ENCODE assay signal across 13 cellular contexts in the genomic region with DNA sequence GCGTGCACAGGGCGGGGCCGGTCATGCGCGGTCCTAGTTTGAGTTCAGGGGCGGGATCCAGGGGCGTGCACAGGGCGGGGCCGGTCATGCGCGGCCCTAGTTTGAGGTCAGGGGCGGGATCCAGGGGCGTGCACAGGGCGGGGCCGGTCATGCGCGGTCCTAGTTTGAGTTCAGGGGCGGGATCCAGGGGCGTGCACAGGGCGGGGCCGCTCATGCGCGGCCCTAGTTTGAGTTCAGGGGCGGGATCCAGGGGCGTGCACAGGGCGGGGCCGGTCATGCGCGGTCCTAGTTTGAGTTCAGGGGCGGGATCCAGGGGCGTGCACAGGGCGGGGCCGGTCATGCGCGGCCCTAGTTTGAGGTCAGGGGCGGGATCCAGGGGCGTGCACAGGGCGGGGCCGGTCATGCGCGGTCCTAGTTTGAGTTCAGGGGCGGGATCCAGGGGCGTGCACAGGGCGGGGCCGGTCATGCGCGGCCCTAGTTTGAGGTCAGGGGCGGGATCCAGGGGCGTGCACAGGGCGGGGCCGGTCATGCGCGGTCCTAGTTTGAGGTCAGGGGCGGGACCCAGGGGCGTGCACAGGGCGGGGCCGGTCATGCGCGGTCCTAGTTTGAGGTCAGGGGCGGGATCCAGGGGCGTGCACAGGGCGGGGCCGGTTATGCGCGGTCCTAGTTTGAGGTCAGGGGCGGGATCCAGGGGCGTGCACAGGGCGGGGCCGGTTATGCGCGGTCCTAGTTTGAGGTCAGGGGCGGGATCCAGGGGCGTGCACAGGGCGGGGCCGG. TPM values are rescaled to one million over a fixed set of nuclear protein-coding genes. Genes with fewer than 3 reads are reported as not detected.
DNase-seq lines count a peak whose midpoint lies in the region; ATAC-seq and TF ChIP-seq lines count a peak whose summit lies in the region.
"Not testable (repeated sequence)": the region's sequence is repeated elsewhere in the genome, so short reads cannot be mapped to it uniquely, and the experiment has no call there.
"Had no signal": no experiment of that assay in that cellular context is flagged by ENCODE, and none has a peak within 500 bp of the region (broad histone marks: within the 10 kb centered on the region; RNA-seq: fewer than 3 reads in every experiment).

No MANE protein-coding gene starts in this region.

- CTCF ChIA-PET in T-cell (lab: Charles Lee); activated CD8-positive, alpha-beta T cell treated with anti-CD3 and anti-CD28 coated beads, Interleukin-2, amount 10 ng/mL, durations not matched to agents 7 days and 5 days (lab: Charles Lee): not testable (repeated sequence)

- intact Hi-C loops in sigmoid colon (cut with DNase I); aorta (cut with DNase I): not testable (repeated sequence)

- H3K4me1 Mint-ChIP-seq in T-cell, result peaks cover 7 to 17% (median 10%) of the 10 kb centered on the region in 3 donors
- peaks cover 12% of the 10 kb centered on the region for H3K4me1 Mint-ChIP-seq in activated CD8-positive, alpha-beta T cell treated with anti-CD3 and anti-CD28 coated beads, Interleukin-2, amount 10 ng/mL, durations not matched to agents 7 days and 5 days (ENCODE audit: low read depth)

- not testable (repeated sequence) for H3K27me3 ChIP-seq in ectodermal cell (ENCODE audit: control insufficient read depth, insufficient read depth, low read length, poor library complexity, severe bottlenecking); liver (ENCODE audit: control insufficient read depth in 4 of 4, insufficient read depth in 4 of 4, low read length in 3 of 4); sigmoid colon; aorta (ENCODE audit: control insufficient read depth in 1 of 2, insufficient read depth in 2 of 2, low read length in 1 of 2)

- not testable (repeated sequence) for H3K27ac ChIP-seq in ectodermal cell (ENCODE audit: insufficient read depth, low read depth, low read length, poor library complexity, severe bottlenecking); liver (ENCODE audit: low read depth in 1 of 2, low read length in 2 of 2); aorta (ENCODE audit: low read depth in 1 of 2, low read length in 2 of 2)
- peak overlapping the region in 1 of 4 donors; percentile 61 for H3K27ac ChIP-seq in sigmoid colon

- not testable (repeated sequence) for H3K36me3 Mint-ChIP-seq in T-cell; activated CD8-positive, alpha-beta T cell treated with anti-CD3 and anti-CD28 coated beads, Interleukin-2, amount 10 ng/mL, durations not matched to agents 7 days and 5 days (ENCODE audit: low read depth)

- H3K9me3 Mint-ChIP-seq in T-cell; activated CD8-positive, alpha-beta T cell treated with anti-CD3 and anti-CD28 coated beads, Interleukin-2, amount 10 ng/mL, durations not matched to agents 7 days and 5 days (ENCODE audit: insufficient read depth): not testable (repeated sequence)

- not testable (repeated sequence) for ATAC-seq in T-cell (replicated peaks in 1 of 4); activated CD8-positive, alpha-beta T cell treated with anti-CD3 and anti-CD28 coated beads, Interleukin-2, amount 10 ng/mL, durations not matched to agents 7 days and 5 days; aorta (ENCODE audit: low FRiP score)

- H3K4me3 ChIP-seq in ectodermal cell (ENCODE audit: insufficient read depth, low read depth, low read length) (peak overlapping the region; percentile 47), liver (ENCODE audit: low read depth in 1 of 3, low read length in 3 of 3) (peak overlapping the region in 1 of 3 donors; percentile 45), sigmoid colon (peak overlapping the region in 3 of 4 donors; percentile 38 to 50 (median 47))
- not testable (repeated sequence) for H3K4me3 ChIP-seq in aorta (ENCODE audit: low read length in 2 of 2)

- H3K4me1 ChIP-seq in ectodermal cell (ENCODE audit: control insufficient read depth, insufficient read depth, low read length); liver (ENCODE audit: control insufficient read depth in 4 of 4, insufficient read depth in 4 of 4, low read length in 3 of 4); aorta (ENCODE audit: control insufficient read depth in 1 of 2, insufficient read depth in 2 of 2, low read length in 2 of 2): not testable (repeated sequence)
- peaks cover 0 to 11% (median 8%) of the 10 kb centered on the region in 4 donors for H3K4me1 ChIP-seq in sigmoid colon

- peak overlapping the region; percentile 87 to 89 for H3K27ac Mint-ChIP-seq in T-cell
- peak overlapping the region; percentile 84 for H3K27ac Mint-ChIP-seq in activated CD8-positive, alpha-beta T cell treated with anti-CD3 and anti-CD28 coated beads, Interleukin-2, amount 10 ng/mL, durations not matched to agents 7 days and 5 days

- TF ChIP-seq RAD21 in liver (IDR thresholded peaks at IDR 0.05), result not testable (repeated sequence)

- DNase-seq in T-cell (peak in 33 of 34 experiments; percentile 28 to 89 (median 65)), aorta (peak; percentile 44 to 81)
- peak; percentile 70 for DNase-seq in activated CD8-positive, alpha-beta T cell treated with anti-CD3 and anti-CD28 coated beads, Interleukin-2, amount 10 ng/mL, durations not matched to agents 7 days and 5 days
- DNase-seq in activated naive CD4-positive, alpha-beta T cell treated with Interleukin-2 at 50 U/mL for 16 hours, result peak; percentile 77
- DNase-seq in sigmoid colon, result not testable (repeated sequence)
- peak; percentile 27 to 42 for DNase-seq in stimulated activated CD8-positive, alpha-beta memory T cell treated with anti-CD3 and anti-CD28 coated beads, Interleukin-15, amount 100 ng/mL, for 48 hours (ENCODE audit: low read depth in 2 of 2)

- H3K36me3 ChIP-seq in ectodermal cell (ENCODE audit: control insufficient read depth, insufficient read depth, low read length); liver (ENCODE audit: control insufficient read depth in 4 of 4, insufficient read depth in 3 of 4, low read depth in 1 of 4, low read length in 3 of 4); sigmoid colon; aorta (ENCODE audit: control insufficient read depth in 1 of 2, insufficient read depth in 2 of 2, low read length in 1 of 2): not testable (repeated sequence)

- not testable (repeated sequence) for TF ChIP-seq POLR2A in sigmoid colon (IDR thresholded peaks at IDR 0.05)

- not testable (repeated sequence) for H3K9ac ChIP-seq in liver (ENCODE audit: low read depth in 1 of 2, low read length in 2 of 2)

- TF ChIP-seq CTCF in liver (IDR thresholded peaks at IDR 0.05; ENCODE audit: low read depth, low read length, missing input control); sigmoid colon (IDR thresholded peaks at IDR 0.05): not testable (repeated sequence)

- H3K9me3 ChIP-seq in ectodermal cell (ENCODE audit: control insufficient read depth, low read length); liver (ENCODE audit: control insufficient read depth in 4 of 4, low read length in 3 of 4); sigmoid colon; aorta (ENCODE audit: control insufficient read depth, low read length): not testable (repeated sequence)

- not testable (repeated sequence) for TF ChIP-seq EP300 in sigmoid colon (IDR thresholded peaks at IDR 0.05)

- POLR2A ChIA-PET in T-cell (lab: Charles Lee); activated CD8-positive, alpha-beta T cell treated with anti-CD3 and anti-CD28 coated beads, Interleukin-2, amount 10 ng/mL, durations not matched to agents 7 days and 5 days (lab: Charles Lee): not testable (repeated sequence)

- WGBS in ectodermal cell, 2 experiments, result 0 to 1% methylated on average over 11 to 28 of the region's 75 CpGs
- 10% methylated on average over 41 of the region's 75 CpGs for WGBS in liver
- 2 to 5% methylated on average over 41 to 52 of the region's 75 CpGs for WGBS in sigmoid colon, 2 donors
- 0 to 2% methylated on average over 4 to 54 of the region's 75 CpGs for WGBS in aorta, 2 donors

- peak overlapping the region in 2 of 3 donors; percentile 78 to 80 for H3K4me3 Mint-ChIP-seq in T-cell
- peak overlapping the region; percentile 74 for H3K4me3 Mint-ChIP-seq in activated CD8-positive, alpha-beta T cell treated with anti-CD3 and anti-CD28 coated beads, Interleukin-2, amount 10 ng/mL, durations not matched to agents 7 days and 5 days

- peaks cover 9 to 14% of the 10 kb centered on the region in 2 donors for H3K27me3 Mint-ChIP-seq in T-cell
- H3K27me3 Mint-ChIP-seq in activated CD8-positive, alpha-beta T cell treated with anti-CD3 and anti-CD28 coated beads, Interleukin-2, amount 10 ng/mL, durations not matched to agents 7 days and 5 days (ENCODE audit: low read depth), result not testable (repeated sequence)

TF ChIP-seq in liver, 16 proteins besides CTCF, POLR2A, EP300 and RAD21:
- peak; percentile 88 for TF ChIP-seq SP1 (IDR thresholded peaks at IDR 0.05)

RNA-seq across cellular contexts. Expression of a gene that starts 33.5 kb away (rescaled TPM):
- total RNA-seq in T-cell, result 1 to 10 TPM in 2 of 5 donors, under 1 TPM in 3; 0.76 to 1.2 (median 0.89) TPM
- 1 to 10 TPM; 1.8 to 1.9 TPM for total RNA-seq in activated CD8-positive, alpha-beta T cell treated with anti-CD3 and anti-CD28 coated beads, Interleukin-2, amount 10 ng/mL, durations not matched to agents 7 days and 5 days
- polyA plus RNA-seq in ectodermal cell (2013, experiment 1 of 4), result 3.5 TPM
- polyA plus RNA-seq in ectodermal cell (2013, experiment 2 of 4), result 4.3 TPM
- polyA plus RNA-seq in ectodermal cell (2013, experiment 3 of 4), result 2.2 TPM
- polyA plus RNA-seq in ectodermal cell (2013, experiment 4 of 4), result 3.6 TPM
- total RNA-seq in liver, result 1 to 10 TPM in 1 of 2 donors, under 1 TPM in 1; 0.37 to 3.3 TPM
- polyA plus RNA-seq in liver, result 1 to 10 TPM; 3.7 to 8.6 TPM
- total RNA-seq in sigmoid colon, result 10 to 100 TPM in 2 of 4 donors, 1 to 10 TPM in 1, under 1 TPM in 1; 0.99 to 11.1 (median 7.3) TPM
- 1 to 10 TPM in 2 of 3 donors, under 1 TPM in 1; 0.60 to 4.6 (median 1.8) TPM for polyA plus RNA-seq in sigmoid colon
- total RNA-seq in aorta, result 10 to 100 TPM; 36.6 to 67.3 TPM
- polyA plus RNA-seq in aorta, result 1 to 10 TPM in 1 of 2 donors, under 1 TPM in 1; 0.63 to 4.3 TPM

RNA-seq across cellular contexts. Expression of a gene that starts 58.5 kb away (rescaled TPM):
- total RNA-seq in T-cell, result not detected
- under 1 TPM in 1 of 2 experiments, not detected in 1; 0.05 TPM for total RNA-seq in activated CD8-positive, alpha-beta T cell treated with anti-CD3 and anti-CD28 coated beads, Interleukin-2, amount 10 ng/mL, durations not matched to agents 7 days and 5 days
- 0.69 TPM for polyA plus RNA-seq in ectodermal cell (2013, experiment 1 of 4)
- polyA plus RNA-seq in ectodermal cell (2013, experiment 2 of 4), result 1.3 TPM
- polyA plus RNA-seq in ectodermal cell (2013, experiment 3 of 4), result 0.43 TPM
- polyA plus RNA-seq in ectodermal cell (2013, experiment 4 of 4), result 0.24 TPM
- under 1 TPM in 1 of 2 donors, not detected in 1; 0.05 TPM for total RNA-seq in liver
- polyA plus RNA-seq in liver, result not detected
- total RNA-seq in sigmoid colon, result under 1 TPM in 1 of 4 donors, not detected in 3; 0.28 TPM
- polyA plus RNA-seq in sigmoid colon, result under 1 TPM in 1 of 3 donors, not detected in 2; 0.10 TPM
- total RNA-seq in aorta, result under 1 TPM in 1 of 2 donors, not detected in 1; 0.10 TPM
- polyA plus RNA-seq in aorta, result not detected
- total RNA-seq: H4; lung microvascular endothelial cell; NCI-H460; PC-3; T-helper 2 cell treated with Interferon-gamma antibody and Interleukin-4, amounts not matched to agents 100 ng/mL and 5 ng/mL, for 36 hours had no signal
